ENCODE assay signal across 1 cellular context in genomic region chr10:25026463-25026862, GRCh38.
TF ChIP-seq lines count a peak whose summit lies in the region.

No MANE protein-coding gene starts in this region.

TF ChIP-seq in HepG2, 621 proteins besides CTCF, POLR2A, EP300 and RAD21:
- no peak for TF ChIP-seq JUN (CRISPR knock-in tag; IDR thresholded peaks at IDR 0.05)
- peak; percentile 62 for TF ChIP-seq STAG1 (CRISPR knock-in tag; IDR thresholded peaks at IDR 0.05)
- peak; percentile 16; the same call in 1 of the 2 replicates for TF ChIP-seq THRA (CRISPR knock-in tag; IDR thresholded peaks at IDR 0.05; ENCODE audit: borderline replicate concordance)
